ENCODE assay signal across 1 cellular context in the genomic region with DNA sequence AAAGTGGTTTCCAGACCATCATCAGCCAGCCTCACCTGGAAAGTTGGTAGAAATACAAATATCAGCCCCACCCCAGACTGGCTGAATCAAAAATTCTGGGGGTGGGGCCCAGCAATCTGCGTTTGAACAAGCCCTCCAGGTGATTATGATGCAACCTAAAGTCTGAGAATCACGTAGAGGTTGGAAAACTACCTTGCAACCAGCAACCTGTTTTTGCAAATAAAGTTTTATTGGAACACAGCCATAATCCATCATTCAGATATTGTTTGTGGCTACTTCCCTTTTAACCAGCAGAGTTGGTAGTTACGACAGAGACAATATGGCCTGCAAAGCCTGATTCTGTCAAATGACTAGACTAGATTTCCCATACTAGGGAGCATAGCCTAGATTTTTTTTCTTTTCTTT.
TF ChIP-seq lines count a peak whose summit lies in the region.

No MANE protein-coding gene starts in this region.

TF ChIP-seq in K562, 482 proteins besides CTCF, POLR2A, EP300 and RAD21 (continued from another document):
- TF ChIP-seq, protein P1, sequence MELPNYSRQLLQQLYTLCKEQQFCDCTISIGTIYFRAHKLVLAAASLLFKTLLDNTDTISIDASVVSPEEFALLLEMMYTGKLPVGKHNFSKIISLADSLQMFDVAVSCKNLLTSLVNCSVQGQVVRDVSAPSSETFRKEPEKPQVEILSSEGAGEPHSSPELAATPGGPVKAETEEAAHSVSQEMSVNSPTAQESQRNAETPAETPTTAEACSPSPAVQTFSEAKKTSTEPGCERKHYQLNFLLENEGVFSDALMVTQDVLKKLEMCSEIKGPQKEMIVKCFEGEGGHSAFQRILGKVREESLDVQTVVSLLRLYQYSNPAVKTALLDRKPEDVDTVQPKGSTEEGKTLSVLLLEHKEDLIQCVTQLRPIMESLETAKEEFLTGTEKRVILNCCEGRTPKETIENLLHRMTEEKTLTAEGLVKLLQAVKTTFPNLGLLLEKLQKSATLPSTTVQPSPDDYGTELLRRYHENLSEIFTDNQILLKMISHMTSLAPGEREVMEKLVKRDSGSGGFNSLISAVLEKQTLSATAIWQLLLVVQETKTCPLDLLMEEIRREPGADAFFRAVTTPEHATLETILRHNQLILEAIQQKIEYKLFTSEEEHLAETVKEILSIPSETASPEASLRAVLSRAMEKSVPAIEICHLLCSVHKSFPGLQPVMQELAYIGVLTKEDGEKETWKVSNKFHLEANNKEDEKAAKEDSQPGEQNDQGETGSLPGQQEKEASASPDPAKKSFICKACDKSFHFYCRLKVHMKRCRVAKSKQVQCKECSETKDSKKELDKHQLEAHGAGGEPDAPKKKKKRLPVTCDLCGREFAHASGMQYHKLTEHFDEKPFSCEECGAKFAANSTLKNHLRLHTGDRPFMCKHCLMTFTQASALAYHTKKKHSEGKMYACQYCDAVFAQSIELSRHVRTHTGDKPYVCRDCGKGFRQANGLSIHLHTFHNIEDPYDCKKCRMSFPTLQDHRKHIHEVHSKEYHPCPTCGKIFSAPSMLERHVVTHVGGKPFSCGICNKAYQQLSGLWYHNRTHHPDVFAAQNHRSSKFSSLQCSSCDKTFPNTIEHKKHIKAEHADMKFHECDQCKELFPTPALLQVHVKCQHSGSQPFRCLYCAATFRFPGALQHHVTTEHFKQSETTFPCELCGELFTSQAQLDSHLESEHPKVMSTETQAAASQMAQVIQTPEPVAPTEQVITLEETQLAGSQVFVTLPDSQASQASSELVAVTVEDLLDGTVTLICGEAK (IDR thresholded peaks at IDR 0.05) = peak; percentile 97
- TF ChIP-seq, protein P1 (CRISPR knock-in tag; IDR thresholded peaks at IDR 0.05) = peak; percentile 92
